17 cellular contexts compared by ENCODE assay signal in genomic region chr10:34544400-34544799, GRCh38.
"Had no signal": no experiment of that assay in that cellular context is flagged by ENCODE, and none has a peak within 500 bp of the region (broad histone marks: within the 10 kb centered on the region; RNA-seq: fewer than 3 reads in every experiment).

No MANE protein-coding gene starts in this region.

- H3K36me3 ChIP-seq: left lung, lower lobe of right lung, neural progenitor cell, ovary, right atrium auricular region, stomach had no signal

- H3K9me3 ChIP-seq: left lung, lower lobe of right lung, ovary, right atrium auricular region, stomach had no signal

- DNase-seq: effector memory CD4-positive, alpha-beta T cell; islet precursor cell; left lung; lower lobe of right lung; midbrain; nucleus accumbens; ovary; small intestine; stimulated activated CD4-positive, alpha-beta T cell treated with anti-CD3 and anti-CD28 coated beads, Interleukin-12 subunit alpha, Interleukin-12 subunit beta, amount 100 ng/mL, for 4 hours; stimulated activated naive CD4-positive, alpha-beta T cell; stomach; substantia nigra; trophoblast cell had no signal

- H3K27ac ChIP-seq: left lung, lower lobe of right lung, neural progenitor cell, ovary, right atrium auricular region, stomach had no signal

- ATAC-seq: esophagus mucosa; left lung; lower lobe of right lung; natural killer cell treated with Interleukin-12 subunit alpha and Interleukin-12 subunit beta and Interleukin-15 and Interleukin-18, amount 100 ng/mL, for 72 hours had no signal

- H3K27me3 ChIP-seq: left lung, neural progenitor cell, ovary, right atrium auricular region, stomach had no signal

- H3K4me3 ChIP-seq: left lung, lower lobe of right lung, neural progenitor cell, ovary, right atrium auricular region, stomach had no signal

- H3K4me1 ChIP-seq: neural progenitor cell had no signal
